ENCODE assay signal across 21 cellular contexts in the genomic region with DNA sequence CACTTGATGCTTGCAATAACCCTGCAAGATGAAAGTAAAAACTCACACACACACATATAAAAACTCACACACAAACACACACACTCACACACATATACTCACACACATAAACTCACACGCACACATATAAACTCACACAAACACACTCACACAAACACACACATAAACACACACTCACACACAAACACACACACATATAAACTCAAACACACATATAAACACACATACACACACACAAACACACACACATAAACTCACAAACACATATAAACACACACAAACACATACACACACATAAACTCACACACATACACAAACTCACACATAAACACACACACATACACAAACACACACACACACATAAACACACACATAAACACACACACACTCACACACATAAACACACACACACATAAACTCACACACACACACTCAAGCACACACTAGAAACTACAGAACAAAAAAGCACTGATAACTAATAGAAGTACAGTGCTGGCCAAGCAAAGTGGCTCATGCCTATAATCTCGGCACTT.
A peak's percentile ranks its signal among the peaks of the same experiment; 100 is the strongest.
DNase-seq lines count a peak whose midpoint lies in the region; ATAC-seq, FAIRE-seq and TF ChIP-seq lines count a peak whose summit lies in the region.
"Had no signal": no experiment of that assay in that cellular context is flagged by ENCODE, and none has a peak within 500 bp of the region (broad histone marks: within the 10 kb centered on the region; RNA-seq: fewer than 3 reads in every experiment).

No MANE protein-coding gene starts in this region.

- no TSS peak for BruUV-seq in HepG2 (replicated peaks; lab: Mats Ljungman, UMichigan)
- no TSS peak for BruUV-seq in K562 (replicated peaks; lab: Mats Ljungman, UMichigan)

- FAIRE-seq in HepG2 (lab: Jason Lieb, UNC), result no peak
- FAIRE-seq in K562 (lab: Jason Lieb, UNC), result no peak
- FAIRE-seq in urothelium cell line (lab: Jason Lieb, UNC), result peak; percentile 97
- FAIRE-seq: A204.1, D721Med, GM12891, GM18507 had no signal

- in situ Hi-C loops in HepG2 (cut with HindIII; ENCODE audit: extremely low pct_ligation_motif_present, low pct_unique_long_range_greater_than_20kb) (no loop called here), K562 (cut with MboI) (no loop called here)

- no peaks in the 10 kb centered on the region for H3K9me1 ChIP-seq in K562 (ENCODE audit: control insufficient read depth, insufficient read depth, low read length)

- DNase-seq in HepG2 (ENCODE audit: low spot score) (no peak), right lobe of liver (no peak), K562 (ENCODE audit: extremely low read depth in 1 of 4, low spot score in 3 of 4) (no peak), urothelium cell line (ENCODE audit: low spot score) (no peak), DMS53 treated with DMSO at 0.1 percent for 48 hours (lab: John Stamatoyannopoulos, UW; ENCODE audit: unreplicated experiment) (no peak), left lobe of liver (ENCODE audit: low spot score) (no peak)
- DNase-seq: CD4-positive, CD25-positive, alpha-beta regulatory T cell; CD8-positive, alpha-beta T cell; DMS 273 treated with DMSO at 0.1 percent for 48 hours; DMS79 treated with DMSO at 0.1 percent for 48 hours; GF-D8; H7 had no signal

- no peaks in the 10 kb centered on the region; the same call in 1 of the 2 replicates for H4K20me1 ChIP-seq in HepG2 (ENCODE audit: insufficient read depth, low read length)
- no peaks in the 10 kb centered on the region for H4K20me1 ChIP-seq in K562 (replicated peaks; ENCODE audit: control insufficient read depth, insufficient read depth, low read length)
- H4K20me1 ChIP-seq: BLaER1 had no signal

- TF ChIP-seq CTCF in HepG2 (CRISPR knock-in tag; IDR thresholded peaks at IDR 0.05) (no peak), right lobe of liver (IDR thresholded peaks at IDR 0.05) (no peak), K562 (IDR thresholded peaks at IDR 0.05 in 2 of 3, conservative IDR thresholded peaks at IDR 0.05 in 1 of 3; ENCODE audit: insufficient read depth in 2 of 3, low read depth in 1 of 3, low read length in 3 of 3) (no peak)

- no peak for TF ChIP-seq POLR2A in HepG2 (IDR thresholded peaks at IDR 0.05; ENCODE audit: insufficient read depth in 1 of 2, low read depth in 2 of 2, low read length in 2 of 2)
- TF ChIP-seq POLR2A in right lobe of liver (IDR thresholded peaks at IDR 0.05), result no peak
- TF ChIP-seq POLR2A in K562 (conservative IDR thresholded peaks at IDR 0.05), result no peak

- H3K4me1 ChIP-seq in HepG2 (ENCODE audit: insufficient read depth, low read length), result no peaks in the 10 kb centered on the region
- no peaks in the 10 kb centered on the region for H3K4me1 ChIP-seq in right lobe of liver
- H3K4me1 ChIP-seq in K562 (replicated peaks in 1 of 2; ENCODE audit: control insufficient read depth in 2 of 2, insufficient read depth in 2 of 2, low read length in 2 of 2), result no peaks in the 10 kb centered on the region
- H3K4me1 ChIP-seq: BLaER1 had no signal

- H2AFZ ChIP-seq in HepG2 (ENCODE audit: low read length), result no peak overlapping the region
- H2AFZ ChIP-seq in K562 (ENCODE audit: low read depth, low read length), result no peak overlapping the region
- H2AFZ ChIP-seq: GM23338 had no signal

- intact Hi-C loops in HepG2 (cut with micrococcal nuclease; ENCODE audit: unreplicated experiment) (no loop called here), right lobe of liver (cut with DNase I) (no loop called here), K562 (cut with micrococcal nuclease) (no loop called here)

- CTCF ChIA-PET in HepG2 (lab: Yijun Ruan, JAX; ENCODE audit: low intra/inter-chr PET ratio, low total read pairs) (no interaction called here), K562 (lab: Yijun Ruan, JAX; ENCODE audit: low intra/inter-chr PET ratio) (no interaction called here)

- no peak overlapping the region for H3K4me3 ChIP-seq in HepG2 (replicated peaks in 1 of 3; ENCODE audit: insufficient read depth in 1 of 3, low read depth in 2 of 3, low read length in 3 of 3)
- no peak overlapping the region for H3K4me3 ChIP-seq in right lobe of liver
- H3K4me3 ChIP-seq in K562, result no peak overlapping the region
- H3K4me3 ChIP-seq: BLaER1, GM23338 had no signal

- POLR2A ChIA-PET in HepG2 (lab: Yijun Ruan, JAX), result no interaction called here
- POLR2A ChIA-PET in K562 (lab: Yijun Ruan, JAX), result no interaction called here

- ATAC-seq in HepG2 (no peak), right lobe of liver (no peak), K562 (no peak), left lobe of liver (no peak)
- ATAC-seq: CD8-positive, alpha-beta T cell; GM23338; HCT116 had no signal

- TF ChIP-seq EP300 in HepG2 (IDR thresholded peaks at IDR 0.05; ENCODE audit: low read depth in 2 of 2, low read length in 2 of 2) (no peak), HepG2 (CRISPR knock-in tag; IDR thresholded peaks at IDR 0.05; ENCODE audit: borderline replicate concordance) (no peak), K562 (IDR thresholded peaks at IDR 0.05; ENCODE audit: low read length) (no peak)

- peaks cover 0 to 2% of the 10 kb centered on the region in 2 experiments; a peak in 2 of 5 replicates for H3K27me3 ChIP-seq in HepG2 (ENCODE audit: control insufficient read depth in 1 of 2, insufficient read depth in 2 of 2, low read length in 2 of 2)
- no peaks in the 10 kb centered on the region for H3K27me3 ChIP-seq in right lobe of liver
- H3K27me3 ChIP-seq in K562 (ENCODE audit: control insufficient read depth in 2 of 2, insufficient read depth in 2 of 2, low read length in 2 of 2), result no peaks in the 10 kb centered on the region
- H3K27me3 ChIP-seq: BLaER1 had no signal

- 28% methylated on average over 2 of the region's 2 CpGs for WGBS in HepG2 (ENCODE audit: low lambda C conversion rate)
- WGBS in right lobe of liver (ENCODE audit: insufficient coverage, low coverage, low lambda C conversion rate, missing lambda C conversion rate), result 77% methylated on average over 2 of the region's 2 CpGs
- WGBS in K562 (ENCODE audit: insufficient coverage, low coverage, missing lambda C conversion rate), result 0% methylated on average over 2 of the region's 2 CpGs

- H3K9me3 ChIP-seq in HepG2 (ENCODE audit: low read length), result no peaks in the 10 kb centered on the region
- no peaks in the 10 kb centered on the region for H3K9me3 ChIP-seq in right lobe of liver
- H3K9me3 ChIP-seq in K562 (replicated peaks; ENCODE audit: control insufficient read depth, insufficient read depth, low read depth, low read length), result no peaks in the 10 kb centered on the region
- H3K9me3 ChIP-seq: BLaER1 had no signal

- no peak overlapping the region for H3K4me2 ChIP-seq in HepG2 (ENCODE audit: low read depth, low read length)
- H3K4me2 ChIP-seq in K562 (ENCODE audit: insufficient read depth, low read length), result no peak overlapping the region
- H3K4me2 ChIP-seq: BLaER1, GM23338 had no signal

- TF ChIP-seq RAD21 in HepG2 (CRISPR knock-in tag; IDR thresholded peaks at IDR 0.05) (no peak), K562 (CRISPR knock-in tag; conservative IDR thresholded peaks at IDR 0.05 in 1 of 2, IDR thresholded peaks at IDR 0.05 in 1 of 2) (no peak)

- H3K36me3 ChIP-seq in HepG2 (replicated peaks in 1 of 2; ENCODE audit: control insufficient read depth in 1 of 2, insufficient read depth in 2 of 2, low read length in 2 of 2) (no peaks in the 10 kb centered on the region), right lobe of liver (no peaks in the 10 kb centered on the region), K562 (ENCODE audit: control insufficient read depth, insufficient read depth, low read length) (no peaks in the 10 kb centered on the region)
- H3K36me3 ChIP-seq: BLaER1 had no signal

- no peaks in the 10 kb centered on the region for H3K79me2 ChIP-seq in HepG2 (ENCODE audit: insufficient read depth, low read length)
- H3K79me2 ChIP-seq in K562 (ENCODE audit: control insufficient read depth, insufficient read depth, low read length), result no peaks in the 10 kb centered on the region

- no peak overlapping the region for H3K27ac ChIP-seq in HepG2 (ENCODE audit: extremely low read length, insufficient read depth, low read length)
- H3K27ac ChIP-seq in right lobe of liver, result no peak overlapping the region
- H3K27ac ChIP-seq in K562 (ENCODE audit: extremely low read depth, low read depth, low read length), result no peak overlapping the region
- H3K27ac ChIP-seq: 22Rv1, BLaER1, C4-2B had no signal

- no peak overlapping the region for H3K9ac ChIP-seq in HepG2 (ENCODE audit: insufficient read depth, low read depth, low read length)
- H3K9ac ChIP-seq in K562 (ENCODE audit: insufficient read depth in 1 of 2, low read depth in 2 of 2, low read length in 2 of 2), result no peak overlapping the region
- H3K9ac ChIP-seq: BLaER1 had no signal

TF ChIP-seq in HepG2, 621 proteins besides CTCF, POLR2A, EP300 and RAD21 (continues in another document):
- TF ChIP-seq ZNF709 (CRISPR knock-in tag; IDR thresholded peaks at IDR 0.05) (no peak), MTERF4 (CRISPR knock-in tag; IDR thresholded peaks at IDR 0.05) (no peak), HDAC2 (CRISPR knock-in tag; IDR thresholded peaks at IDR 0.05) (no peak)

TF ChIP-seq in K562, 482 proteins besides CTCF, POLR2A, EP300 and RAD21 (continues in another document):
- TF ChIP-seq CREB3 (tag; conservative IDR thresholded peaks at IDR 0.05; ENCODE audit: low read depth) (no peak), ZBED1 (IDR thresholded peaks at IDR 0.05) (no peak), HBP1 (CRISPR knock-in tag; IDR thresholded peaks at IDR 0.05) (0 out of 2 replicates have a peak, but pooled peaks have one; percentile 44)

Comparison
In these comparisons a context has a peak if more than half of its experiments do, and no peak if none do; other contexts are left out.
1. Of the 241 proteins assayed by ChIP-seq in both HepG2 and K562: peak only in HepG2: FOXK2 and RAD51; only in K562: HBP1 and ZBTB26; in both: none; in neither: 233; mixed calls (peak in some experiments, not most) for 4.